In genomic region chr19:27884376-27884775, GRCh38 we compare ENCODE assay signal across 28 cellular contexts.
"Had no signal": no experiment of that assay in that cellular context is flagged by ENCODE, and none has a peak within 500 bp of the region (broad histone marks: within the 10 kb centered on the region; RNA-seq: fewer than 3 reads in every experiment).

No MANE protein-coding gene starts in this region.

- H3K27me3 Mint-ChIP-seq: stimulated activated memory B cell treated with anti-CD40 and anti-IgM and Interleukin-4, amounts not matched to agents 10 μg/mL and 1 μg/mL and 100 μg/mL, for 72 hours; stimulated activated naive B cell treated with anti-CD40 and anti-IgM and Interleukin-4, amounts not matched to agents 10 μg/mL and 1 μg/mL and 100 μg/mL, for 72 hours; stimulated activated naive CD8-positive, alpha-beta T cell treated with anti-CD3 and anti-CD28 coated beads, Interleukin-15, amount 100 ng/mL, for 72 hours; stimulated activated naive CD8-positive, alpha-beta T cell treated with anti-CD3 and anti-CD28 coated beads, Interleukin-15, Interleukin-2, amounts not matched to agents 100 ng/mL and 50 ng/mL, for 24 hours; type B pancreatic cell had no signal

- H3K4me3 Mint-ChIP-seq: stimulated activated effector memory CD8-positive, alpha-beta T cell treated with anti-CD3 and anti-CD28 coated beads, Interleukin-12 subunit alpha, Interleukin-12 subunit beta, amount 100 ng/mL, for 72 hours; stimulated activated memory B cell treated with anti-CD40 and anti-IgM and Interleukin-4, amounts not matched to agents 10 μg/mL and 1 μg/mL and 100 μg/mL, for 72 hours; stimulated activated naive B cell treated with anti-CD40 and anti-IgM and Interleukin-4, amounts not matched to agents 10 μg/mL and 1 μg/mL and 100 μg/mL, for 72 hours; stimulated activated naive CD8-positive, alpha-beta T cell treated with anti-CD3 and anti-CD28 coated beads, Interleukin-15, amount 100 ng/mL, for 72 hours; stimulated activated naive CD8-positive, alpha-beta T cell treated with anti-CD3 and anti-CD28 coated beads, Interleukin-15, Interleukin-2, amounts not matched to agents 100 ng/mL and 50 ng/mL, for 24 hours; type B pancreatic cell had no signal

- ATAC-seq: stimulated activated effector memory CD8-positive, alpha-beta T cell treated with anti-CD3 and anti-CD28 coated beads, Interleukin-12 subunit alpha, Interleukin-12 subunit beta, amount 100 ng/mL, for 72 hours; stimulated activated memory B cell treated with anti-CD40 and anti-IgM and Interleukin-4, amounts not matched to agents 10 μg/mL and 1 μg/mL and 100 μg/mL, for 72 hours; stimulated activated naive B cell treated with anti-CD40 and anti-IgM and Interleukin-4, amounts not matched to agents 10 μg/mL and 1 μg/mL and 100 μg/mL, for 72 hours; stimulated activated naive CD8-positive, alpha-beta T cell treated with anti-CD3 and anti-CD28 coated beads, Interleukin-15, amount 100 ng/mL, for 72 hours; stimulated activated naive CD8-positive, alpha-beta T cell treated with anti-CD3 and anti-CD28 coated beads, Interleukin-15, Interleukin-2, amounts not matched to agents 100 U/mL and 50 U/mL, for 24 hours; upper lobe of right lung had no signal

- H3K27ac Mint-ChIP-seq: stimulated activated effector memory CD8-positive, alpha-beta T cell treated with anti-CD3 and anti-CD28 coated beads, Interleukin-12 subunit alpha, Interleukin-12 subunit beta, amount 100 ng/mL, for 72 hours; stimulated activated memory B cell treated with anti-CD40 and anti-IgM and Interleukin-4, amounts not matched to agents 10 μg/mL and 1 μg/mL and 100 μg/mL, for 72 hours; stimulated activated naive B cell treated with anti-CD40 and anti-IgM and Interleukin-4, amounts not matched to agents 10 μg/mL and 1 μg/mL and 100 μg/mL, for 72 hours; stimulated activated naive CD8-positive, alpha-beta T cell treated with anti-CD3 and anti-CD28 coated beads, Interleukin-15, amount 100 ng/mL, for 72 hours; stimulated activated naive CD8-positive, alpha-beta T cell treated with anti-CD3 and anti-CD28 coated beads, Interleukin-15, Interleukin-2, amounts not matched to agents 100 ng/mL and 50 ng/mL, for 24 hours; type B pancreatic cell had no signal

- H3K4me3 ChIP-seq: stomach, suprapubic skin, testis, thoracic aorta, thyroid gland, tibial artery, tibial nerve, transverse colon, upper lobe of left lung, upper lobe of right lung, uterus, vagina had no signal

- H3K27ac ChIP-seq: stomach, suprapubic skin, testis, thoracic aorta, thyroid gland, tibial artery, tibial nerve, transverse colon, upper lobe of left lung, upper lobe of right lung, uterus, vagina had no signal

- H3K9me3 ChIP-seq: suprapubic skin, testis, thoracic aorta, thyroid gland, tibial artery, tibial nerve, transverse colon, upper lobe of right lung, uterus, vagina had no signal

- H3K27me3 ChIP-seq: stomach, suprapubic skin, testis, thyroid gland, tibial artery, tibial nerve, transverse colon, upper lobe of left lung, upper lobe of right lung, uterus, vagina had no signal

- H3K4me1 ChIP-seq: stomach, suprapubic skin, testis, thyroid gland, tibial artery, tibial nerve, transverse colon, upper lobe of left lung, upper lobe of right lung, uterus, vagina had no signal

- H3K9me3 Mint-ChIP-seq: type B pancreatic cell had no signal

- DNase-seq: stimulated activated CD4-positive, alpha-beta T cell treated with anti-CD3 and anti-CD28 coated beads, Interleukin-2, amount 100 ng/mL, for 48 hours; stimulated activated CD4-positive, alpha-beta T cell treated with anti-CD3 and anti-CD28 coated beads, Interleukin-4, amount 100 ng/mL, for 1 hour; stimulated activated CD4-positive, alpha-beta T cell treated with anti-CD3 and anti-CD28 coated beads, Interleukin-4, amount 100 ng/mL, for 24 hours; stimulated activated CD4-positive, alpha-beta T cell treated with anti-CD3 and anti-CD28 coated beads, Interleukin-4, amount 100 ng/mL, for 4 hours; stimulated activated CD8-positive, alpha-beta memory T cell treated with anti-CD3 and anti-CD28 coated beads, Interleukin-4, amount 100 ng/mL, for 48 hours; stimulated activated naive B cell treated with anti-CD40 and anti-IgM and Interleukin-4, amounts not matched to agents 10 μg/mL and 1 μg/mL and 100 μg/mL, for 72 hours; stimulated activated naive CD4-positive, alpha-beta T cell; stimulated activated naive CD4-positive, alpha-beta T cell treated with Interleukin-2 at 50 U/mL for 16 hours; stimulated activated naive CD8-positive, alpha-beta T cell treated with anti-CD3 and anti-CD28 coated beads, Interleukin-15, amount 100 ng/mL, for 72 hours; stimulated activated naive CD8-positive, alpha-beta T cell treated with anti-CD3 and anti-CD28 coated beads, Interleukin-15, Interleukin-2, amounts not matched to agents 100 U/mL and 50 U/mL, for 24 hours; stomach; substantia nigra; testis; thyroid gland; tibial artery; transverse colon; trophoblast cell; upper lobe of left lung; upper lobe of right lung; uterus had no signal

- H3K36me3 ChIP-seq: stomach, suprapubic skin, thoracic aorta, thyroid gland, tibial artery, tibial nerve, transverse colon, upper lobe of left lung, upper lobe of right lung, uterus, vagina had no signal

- H3K36me3 Mint-ChIP-seq: stimulated activated effector memory CD8-positive, alpha-beta T cell treated with anti-CD3 and anti-CD28 coated beads, Interleukin-12 subunit alpha, Interleukin-12 subunit beta, amount 100 ng/mL, for 72 hours; stimulated activated memory B cell treated with anti-CD40 and anti-IgM and Interleukin-4, amounts not matched to agents 10 μg/mL and 1 μg/mL and 100 μg/mL, for 72 hours; type B pancreatic cell had no signal

- H3K4me1 Mint-ChIP-seq: stimulated activated effector memory CD8-positive, alpha-beta T cell treated with anti-CD3 and anti-CD28 coated beads, Interleukin-12 subunit alpha, Interleukin-12 subunit beta, amount 100 ng/mL, for 72 hours; stimulated activated memory B cell treated with anti-CD40 and anti-IgM and Interleukin-4, amounts not matched to agents 10 μg/mL and 1 μg/mL and 100 μg/mL, for 72 hours; stimulated activated naive B cell treated with anti-CD40 and anti-IgM and Interleukin-4, amounts not matched to agents 10 μg/mL and 1 μg/mL and 100 μg/mL, for 72 hours; stimulated activated naive CD8-positive, alpha-beta T cell treated with anti-CD3 and anti-CD28 coated beads, Interleukin-15, amount 100 ng/mL, for 72 hours had no signal
